Comparison of ENCODE assay signal across 28 cellular contexts in genomic region chr1:160237558-160237957, GRCh38. TPM values are rescaled to one million over a fixed set of nuclear protein-coding genes. Genes with fewer than 3 reads are reported as not detected.
"Had no signal": no experiment of that assay in that cellular context is flagged by ENCODE, and none has a peak within 500 bp of the region (broad histone marks: within the 10 kb centered on the region; RNA-seq: fewer than 3 reads in every experiment).

No MANE protein-coding gene starts in this region.

- H3K4me1 ChIP-seq: Peyer's patch, SJSA1 had no signal

- H3K27me3 Mint-ChIP-seq: activated CD4-positive, alpha-beta T cell treated with anti-CD3 and anti-CD28 coated beads for 36 hours; activated CD8-positive, alpha-beta T cell treated with anti-CD3 and anti-CD28 coated beads for 36 hours; activated naive CD4-positive, alpha-beta T cell treated with anti-CD3 and anti-CD28 coated beads, Interleukin-2, amount 10 ng/mL, durations not matched to agents 7 days and 5 days; activated naive CD8-positive, alpha-beta T cell treated with anti-CD3 and anti-CD28 coated beads for 36 hours had no signal

- FAIRE-seq: TTC549 had no signal

- H3K4me3 ChIP-seq: Peyer's patch, SJSA1 had no signal

- H3K27ac ChIP-seq: brain microvascular endothelial cell, Peyer's patch, RWPE1, SJSA1, VCaP had no signal

- H3K9me3 Mint-ChIP-seq: activated CD8-positive, alpha-beta T cell treated with anti-CD3 and anti-CD28 coated beads for 36 hours; activated naive CD4-positive, alpha-beta T cell treated with anti-CD3 and anti-CD28 coated beads, Interleukin-2, amount 10 ng/mL, durations not matched to agents 7 days and 5 days; activated naive CD8-positive, alpha-beta T cell treated with anti-CD3 and anti-CD28 coated beads for 36 hours; activated T-cell treated with anti-CD3 and anti-CD28 coated beads, Interleukin-2, amount 50 U/mL, for 72 hours; activated T-helper 2 cell treated with anti-CD3 and anti-CD28 coated beads, Interferon-gamma antibody, Interleukin-2, Interleukin-4, amounts not matched to agents 10 μg/mL and 5 μg/mL and 100 μg/mL, durations not matched to agents 14 hours and 24 hours and 36 hours had no signal

- DNase-seq: activated CD4-positive, alpha-beta T cell treated with anti-CD3 and anti-CD28 coated beads for 36 hours; activated CD4-positive, alpha-beta T cell treated with anti-CD3 and anti-CD28 coated beads, Interleukin-2, amount 50 U/mL, for 1 hour; activated CD8-positive, alpha-beta memory T cell treated with anti-CD3 and anti-CD28 coated beads, Interleukin-2, amount 50 U/mL, for 4 hours; activated CD8-positive, alpha-beta T cell treated with anti-CD3 and anti-CD28 coated beads for 36 hours; activated gamma-delta T cell treated with Interleukin-2 at 50 U/mL for 16 hours; activated naive CD4-positive, alpha-beta T cell treated with anti-CD3 and anti-CD28 coated beads, Interleukin-2, amount 10 ng/mL, durations not matched to agents 7 days and 5 days; activated naive CD8-positive, alpha-beta T cell treated with anti-CD3 and anti-CD28 coated beads for 36 hours; activated T-cell treated with anti-CD3 and anti-CD28 coated beads, Interleukin-2, amount 50 U/mL, for 72 hours; brain microvascular endothelial cell; MM.1S; NCI-H1105; NCI-H1436; NCI-H1694 treated with DMSO at 0.1 percent for 48 hours; NCI-H2081; NCI-H510A treated with DMSO at 0.1 percent for 48 hours; NCI-H69; NK-92 treated with Interleukin-12 subunit alpha and Interleukin-12 subunit beta, amount 100 ng/mL, for 24 hours; Peyer's patch; Right ventricle myocardium superior; SW 1271; T-helper 2 cell; T1000 had no signal

- ATAC-seq: activated CD4-positive, alpha-beta T cell treated with anti-CD3 and anti-CD28 coated beads for 36 hours; activated CD8-positive, alpha-beta T cell treated with anti-CD3 and anti-CD28 coated beads for 36 hours; activated T-cell treated with anti-CD3 and anti-CD28 coated beads, Interleukin-2, amount 50 U/mL, for 72 hours; SK-N-SH treated with all-trans-retinoic acid at 6 μM for 48 hours had no signal

- H3K4me1 Mint-ChIP-seq: activated naive CD4-positive, alpha-beta T cell treated with anti-CD3 and anti-CD28 coated beads, Interleukin-2, amount 10 ng/mL, durations not matched to agents 7 days and 5 days had no signal

- H3K27ac Mint-ChIP-seq: activated naive CD4-positive, alpha-beta T cell treated with anti-CD3 and anti-CD28 coated beads, Interleukin-2, amount 10 ng/mL, durations not matched to agents 7 days and 5 days; activated naive CD8-positive, alpha-beta T cell treated with anti-CD3 and anti-CD28 coated beads for 36 hours; activated T-helper 2 cell treated with anti-CD3 and anti-CD28 coated beads, Interferon-gamma antibody, Interleukin-2, Interleukin-4, amounts not matched to agents 10 μg/mL and 5 μg/mL and 100 μg/mL, durations not matched to agents 14 hours and 24 hours and 36 hours had no signal

- H3K9me3 ChIP-seq: Peyer's patch, SJSA1 had no signal

- H3K27me3 ChIP-seq: brain microvascular endothelial cell, Peyer's patch, SJSA1 had no signal

- H3K4me3 Mint-ChIP-seq: activated CD4-positive, alpha-beta T cell treated with anti-CD3 and anti-CD28 coated beads for 36 hours; activated CD8-positive, alpha-beta T cell treated with anti-CD3 and anti-CD28 coated beads for 36 hours; activated naive CD4-positive, alpha-beta T cell treated with anti-CD3 and anti-CD28 coated beads, Interleukin-2, amount 10 ng/mL, durations not matched to agents 7 days and 5 days; activated naive CD8-positive, alpha-beta T cell treated with anti-CD3 and anti-CD28 coated beads for 36 hours; activated T-cell treated with anti-CD3 and anti-CD28 coated beads, Interleukin-2, amount 50 U/mL, for 72 hours had no signal

RNA-seq across cellular contexts. Expression of gene CASQ1, which starts 47.2 kb away (rescaled TPM):
- total RNA-seq: activated CD4-positive, alpha-beta T cell treated with anti-CD3 and anti-CD28 coated beads for 36 hours; activated CD8-positive, alpha-beta T cell treated with anti-CD3 and anti-CD28 coated beads for 36 hours; activated naive CD8-positive, alpha-beta T cell treated with anti-CD3 and anti-CD28 coated beads for 36 hours; activated T-cell treated with anti-CD3 and anti-CD28 coated beads, Interleukin-2, amount 50 U/mL, for 72 hours; SJSA1 had no signal
